24 cellular contexts compared by ENCODE assay signal in the genomic region with DNA sequence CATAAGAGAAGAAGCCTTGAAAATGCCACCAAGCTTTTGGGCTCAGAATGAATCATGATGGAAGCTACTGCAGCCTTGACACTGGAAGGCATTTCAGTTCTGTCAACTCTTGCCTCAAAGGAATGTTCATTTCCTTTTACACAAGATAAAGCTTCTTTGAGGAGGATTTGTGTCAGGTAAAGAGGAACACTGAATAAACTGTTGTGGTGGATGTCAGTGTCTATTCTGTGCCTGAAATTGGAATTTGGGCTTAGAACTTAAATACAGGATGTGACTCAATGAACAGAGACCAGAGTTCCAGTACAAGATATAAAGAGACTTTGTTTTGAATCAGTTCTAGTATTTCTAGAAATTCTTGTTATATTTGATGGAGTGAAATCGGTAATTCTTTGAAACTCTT.
"Had no signal": no experiment of that assay in that cellular context is flagged by ENCODE, and none has a peak within 500 bp of the region (broad histone marks: within the 10 kb centered on the region; RNA-seq: fewer than 3 reads in every experiment).

No MANE protein-coding gene starts in this region.

- H3K36me3 ChIP-seq: heart right ventricle, lower lobe of right lung, prostate gland, thoracic aorta, upper lobe of left lung had no signal

- H3K27me3 ChIP-seq: dorsolateral prefrontal cortex, heart right ventricle, upper lobe of left lung had no signal

- ATAC-seq: activated T-cell treated with anti-CD3 and anti-CD28 coated beads, Interleukin-2, amount 50 U/mL, for 4 hours; effector memory CD8-positive, alpha-beta T cell; heart right ventricle; left lobe of liver; lower lobe of right lung; natural killer cell; T-cell; WTC11 had no signal

- FAIRE-seq: colon, TTC549 had no signal

- H3K4me3 ChIP-seq: dorsolateral prefrontal cortex, heart right ventricle, lower lobe of right lung, prostate gland, thoracic aorta, upper lobe of left lung had no signal

- H3K4me1 Mint-ChIP-seq: brain; central memory CD8-positive, alpha-beta T cell; T-cell; WTC11 had no signal

- H3K27ac Mint-ChIP-seq: activated naive CD4-positive, alpha-beta T cell treated with anti-CD3 and anti-CD28 coated beads for 36 hours; activated T-helper 2 cell treated with anti-CD3 and anti-CD28 coated beads, Interferon-gamma antibody, Interleukin-2, Interleukin-4, amounts not matched to agents 10 μg/mL and 5 μg/mL and 100 μg/mL, durations not matched to agents 14 hours and 24 hours and 36 hours; brain; effector memory CD8-positive, alpha-beta T cell; natural killer cell; T-cell; WTC11 had no signal

- H3K4me3 Mint-ChIP-seq: activated naive CD4-positive, alpha-beta T cell treated with anti-CD3 and anti-CD28 coated beads for 36 hours; activated T-cell treated with anti-CD3 and anti-CD28 coated beads, Interleukin-2, amount 50 U/mL, for 4 hours; brain; central memory CD8-positive, alpha-beta T cell; effector memory CD8-positive, alpha-beta T cell; natural killer cell; T-cell; WTC11 had no signal

- H3K9me3 ChIP-seq: lower lobe of right lung, prostate gland, thoracic aorta, upper lobe of left lung had no signal

- H3K27ac ChIP-seq: dorsolateral prefrontal cortex, heart right ventricle, lower lobe of right lung, prostate gland, thoracic aorta, upper lobe of left lung had no signal

- H3K4me1 ChIP-seq: heart right ventricle, lower lobe of right lung, prostate gland, upper lobe of left lung had no signal

- H3K36me3 Mint-ChIP-seq: brain, natural killer cell, T-cell, WTC11 had no signal

- H3K27me3 Mint-ChIP-seq: brain; central memory CD8-positive, alpha-beta T cell; effector memory CD8-positive, alpha-beta T cell; T-cell had no signal

- DNase-seq: activated CD4-positive, alpha-beta T cell treated with anti-CD3 and anti-CD28 coated beads for 4 hours; activated CD4-positive, alpha-beta T cell treated with anti-CD3 and anti-CD28 coated beads, Interleukin-2, amount 50 U/mL, for 48 hours; activated CD8-positive, alpha-beta memory T cell treated with anti-CD3 and anti-CD28 coated beads, Interleukin-2, amount 50 U/mL, for 48 hours; activated naive CD4-positive, alpha-beta T cell treated with anti-CD3 and anti-CD28 coated beads for 36 hours; activated T-cell treated with anti-CD3 and anti-CD28 coated beads, Interleukin-2, amount 50 U/mL, for 4 hours; dorsolateral prefrontal cortex; effector memory CD8-positive, alpha-beta T cell; heart right ventricle; lower lobe of right lung; midbrain; natural killer cell; stimulated activated CD4-positive, alpha-beta T cell treated with anti-CD3 and anti-CD28 coated beads, Interleukin-4, amount 100 ng/mL, for 24 hours; stimulated activated naive CD4-positive, alpha-beta T cell treated with Interleukin-2 at 50 U/mL for 16 hours; T-cell; upper lobe of left lung had no signal
